ENCODE assay signal across 1 cellular context in genomic region chr12:55728932-55729591, GRCh38.
TF ChIP-seq lines count a peak whose summit lies in the region.

CD63 (minus strand) TSS chr12:55729009; CDS start chr12:55728341, 668 bp downstream.

TF ChIP-seq in GM12878, 131 proteins besides CTCF, POLR2A, EP300 and RAD21 (continued from another document and continues in another):
- no peak for TF ChIP-seq E2F8 (IDR thresholded peaks at IDR 0.05; ENCODE audit: low read depth, partially characterized antibody)
- no peak for TF ChIP-seq WRNIP1 (IDR thresholded peaks at IDR 0.05; ENCODE audit: borderline replicate concordance, low read depth, low read length)
- no peak for TF ChIP-seq YBX1 (IDR thresholded peaks at IDR 0.05)
- peak; percentile 63 for TF ChIP-seq TBL1XR1 (IDR thresholded peaks at IDR 0.05; ENCODE audit: low read depth, low read length)
- TF ChIP-seq CREB1 (IDR thresholded peaks at IDR 0.05; ENCODE audit: low read depth), result peak; percentile 78
- TF ChIP-seq MTA2 (IDR thresholded peaks at IDR 0.05; ENCODE audit: low read depth), result peak; percentile 60; the same call in 1 of the 2 replicates
- peak; percentile 73 for TF ChIP-seq IKZF1 (conservative IDR thresholded peaks at IDR 0.05)
- TF ChIP-seq IRF4 (IDR thresholded peaks at IDR 0.05; ENCODE audit: low read depth, low read length), result no peak
- 0 out of 2 replicates have a peak, but pooled peaks have one; percentile 32 for TF ChIP-seq POLR2AphosphoS2 (IDR thresholded peaks at IDR 0.05; ENCODE audit: low read depth, low read length)
- no peak for TF ChIP-seq CHD4 (IDR thresholded peaks at IDR 0.05)
- no peak for TF ChIP-seq NFXL1 (IDR thresholded peaks at IDR 0.05; ENCODE audit: borderline replicate concordance)
- TF ChIP-seq JUNB (IDR thresholded peaks at IDR 0.05), result no peak
- peak in 1 of 2 experiments; percentile 10; a peak in 1 of 4 replicates for TF ChIP-seq CEBPB (IDR thresholded peaks at IDR 0.05; ENCODE audit: borderline replicate concordance in 1 of 2, low read depth in 2 of 2, low read length in 2 of 2)
- no peak for TF ChIP-seq SREBF1 (IDR thresholded peaks at IDR 0.05; ENCODE audit: low read length)
- TF ChIP-seq NFYA (IDR thresholded peaks at IDR 0.05; ENCODE audit: borderline replicate concordance, low read depth, low read length), result no peak
- peak; percentile 69 for TF ChIP-seq CHD2 (IDR thresholded peaks at IDR 0.05; ENCODE audit: borderline replicate concordance, low read depth, low read length)
- TF ChIP-seq FOXM1 (IDR thresholded peaks at IDR 0.05; ENCODE audit: low read depth, low read length), result no peak
- peak in 1 of 2 experiments; percentile 98; a peak in 2 of 3 replicates for TF ChIP-seq EGR1 (IDR thresholded peaks at IDR 0.05; ENCODE audit: borderline replicate concordance in 1 of 2, low read depth in 2 of 2, low read length in 2 of 2)
- TF ChIP-seq SPI1 (IDR thresholded peaks at IDR 0.05; ENCODE audit: borderline replicate concordance, insufficient read depth, low read depth, low read length), result no peak
- TF ChIP-seq NKRF (conservative IDR thresholded peaks at IDR 0.05), result peak; percentile 94
- TF ChIP-seq PAX5 (IDR thresholded peaks at IDR 0.05; ENCODE audit: borderline replicate concordance, low read depth, low read length), result 0 out of 2 replicates have a peak, but pooled peaks have one; percentile 17
- TF ChIP-seq RBBP5 (conservative IDR thresholded peaks at IDR 0.05), result no peak
- TF ChIP-seq ATF3 (IDR thresholded peaks at IDR 0.05; ENCODE audit: borderline replicate concordance, extremely low read depth, low read depth, low read length), result peak; percentile 65; the same call in 1 of the 2 replicates
- TF ChIP-seq PAX8 (IDR thresholded peaks at IDR 0.05), result 0 out of 2 replicates have a peak, but pooled peaks have one; percentile 20
- TF ChIP-seq CREM (IDR thresholded peaks at IDR 0.05; ENCODE audit: low read depth), result peak; percentile 56
- no peak; the same call in 1 of the 2 replicates for TF ChIP-seq MTA3 (IDR thresholded peaks at IDR 0.05; ENCODE audit: borderline replicate concordance, low read length)
- no peak for TF ChIP-seq KDM1A (IDR thresholded peaks at IDR 0.05; ENCODE audit: borderline replicate concordance)
- no peak for TF ChIP-seq ZNF274 (IDR thresholded peaks at IDR 0.05; ENCODE audit: insufficient read depth, insufficient read length)
- TF ChIP-seq ZBTB40 (IDR thresholded peaks at IDR 0.05; ENCODE audit: borderline replicate concordance), result no peak
- TF ChIP-seq MYC (IDR thresholded peaks at IDR 0.05; ENCODE audit: insufficient read depth, insufficient read length, insufficient replicate concordance, low read length, severe bottlenecking), result no peak
- peak; percentile 87 for TF ChIP-seq TCF3 (IDR thresholded peaks at IDR 0.05; ENCODE audit: borderline replicate concordance, insufficient read depth, low read depth, low read length)
- no peak for TF ChIP-seq ZNF384 (IDR thresholded peaks at IDR 0.05; ENCODE audit: borderline replicate concordance, low read depth, low read length)
- 0 out of 2 replicates have a peak, but pooled peaks have one; percentile 57 for TF ChIP-seq PML (IDR thresholded peaks at IDR 0.05; ENCODE audit: low read length)
- TF ChIP-seq TAF1 (IDR thresholded peaks at IDR 0.05; ENCODE audit: borderline replicate concordance, low read depth, low read length), result peak; percentile 48; the same call in 1 of the 2 replicates
- peak; percentile 84 for TF ChIP-seq RAD51 (IDR thresholded peaks at IDR 0.05)
- TF ChIP-seq RELB (IDR thresholded peaks at IDR 0.05; ENCODE audit: low read depth), result 0 out of 2 replicates have a peak, but pooled peaks have one; percentile 57
- peak; percentile 99 for TF ChIP-seq GATAD2B (conservative IDR thresholded peaks at IDR 0.05; ENCODE audit: low read depth)
- peak; percentile 37; the same call in 1 of the 2 replicates for TF ChIP-seq REST (IDR thresholded peaks at IDR 0.05; ENCODE audit: low read depth, low read length)
- TF ChIP-seq USF1 (IDR thresholded peaks at IDR 0.05; ENCODE audit: borderline replicate concordance, extremely low read length, insufficient read depth, low read depth, low read length), result peak; percentile 88
- TF ChIP-seq ZSCAN29 (IDR thresholded peaks at IDR 0.05), result no peak
- peak; percentile 43; the same call in 1 of the 2 replicates for TF ChIP-seq NR2C1 (IDR thresholded peaks at IDR 0.05)
- peak; percentile 78 for TF ChIP-seq USF2 (IDR thresholded peaks at IDR 0.05; ENCODE audit: borderline replicate concordance, low read depth, low read length)
- peak; percentile 57; the same call in 1 of the 2 replicates for TF ChIP-seq TARDBP (IDR thresholded peaks at IDR 0.05; ENCODE audit: borderline replicate concordance)
- TF ChIP-seq HDGF (IDR thresholded peaks at IDR 0.05), result no peak
